In genomic region chr5:168860081-168860480, GRCh38 we compare ENCODE assay signal across 1 cellular context.
"Had no signal": no experiment of that assay in that cellular context is flagged by ENCODE, and none has a peak within 500 bp of the region (broad histone marks: within the 10 kb centered on the region; RNA-seq: fewer than 3 reads in every experiment).

No MANE protein-coding gene starts in this region.

- ATAC-seq: GM12878 had no signal

- H3K4me3 ChIP-seq: GM12878 had no signal
